23 cellular contexts compared by ENCODE assay signal in genomic region chr10:63516207-63516606, GRCh38. TPM values are rescaled to one million over a fixed set of nuclear protein-coding genes. Genes with fewer than 3 reads are reported as not detected.
A peak's percentile ranks its signal among the peaks of the same experiment; 100 is the strongest.
DNase-seq lines count a peak whose midpoint lies in the region; ATAC-seq, FAIRE-seq and TF ChIP-seq lines count a peak whose summit lies in the region.
"Had no signal": no experiment of that assay in that cellular context is flagged by ENCODE, and none has a peak within 500 bp of the region (broad histone marks: within the 10 kb centered on the region; RNA-seq: fewer than 3 reads in every experiment).

No MANE protein-coding gene starts in this region.

- H2AFZ ChIP-seq in HepG2 (ENCODE audit: low read length) (no peak overlapping the region), astrocyte (ENCODE audit: low read depth, low read length) (no peak overlapping the region), mesenchymal stem cell (ENCODE audit: low read depth, low read length) (no peak overlapping the region)
- H2AFZ ChIP-seq: hepatocyte had no signal

- no peaks in the 10 kb centered on the region for H3K9me3 ChIP-seq in HepG2 (ENCODE audit: low read length)
- no peaks in the 10 kb centered on the region for H3K9me3 ChIP-seq in right lobe of liver
- no peaks in the 10 kb centered on the region for H3K9me3 ChIP-seq in astrocyte (ENCODE audit: insufficient read depth, low read depth, low read length)
- no peaks in the 10 kb centered on the region for H3K9me3 ChIP-seq in mesenchymal stem cell (ENCODE audit: control insufficient read depth, low read length)
- no peaks in the 10 kb centered on the region for H3K9me3 ChIP-seq in SJCRH30 (replicated peaks)

- no peak for TF ChIP-seq CTCF in HepG2 (CRISPR knock-in tag; IDR thresholded peaks at IDR 0.05)
- no peak for TF ChIP-seq CTCF in right lobe of liver (IDR thresholded peaks at IDR 0.05)
- TF ChIP-seq CTCF in astrocyte (IDR thresholded peaks at IDR 0.05; ENCODE audit: insufficient read depth, low read depth, low read length) = no peak
- TF ChIP-seq CTCF in natural killer cell (IDR thresholded peaks at IDR 0.05) = no peak

- H2BK120ac ChIP-seq in mesenchymal stem cell (ENCODE audit: low read depth, low read length) = no peak overlapping the region

- H3K27me3 ChIP-seq in HepG2 (ENCODE audit: control insufficient read depth in 1 of 2, insufficient read depth in 2 of 2, low read length in 2 of 2) (no peaks in the 10 kb centered on the region), right lobe of liver (no peaks in the 10 kb centered on the region), astrocyte (ENCODE audit: insufficient read depth, low read length) (no peaks in the 10 kb centered on the region), mesenchymal stem cell (ENCODE audit: control insufficient read depth in 1 of 2, insufficient read depth in 1 of 2, low read length in 2 of 2) (no peaks in the 10 kb centered on the region), SJCRH30 (no peaks in the 10 kb centered on the region)
- H3K27me3 ChIP-seq: hepatocyte had no signal

- in situ Hi-C loops in HepG2 (cut with HindIII; ENCODE audit: extremely low pct_ligation_motif_present, low pct_unique_long_range_greater_than_20kb) = no loop called here
- in situ Hi-C loops in ACHN (cut with HindIII; ENCODE audit: low pct_ligation_motif_present, low pct_unique_long_range_greater_than_20kb, low sequenced_read_pairs) = no loop called here

- no peaks in the 10 kb centered on the region for H3K27me3 Mint-ChIP-seq in astrocyte (ENCODE audit: low read depth, unreplicated experiment)
- H3K27me3 Mint-ChIP-seq in natural killer cell (ENCODE audit: low read depth in 2 of 2) = no peaks in the 10 kb centered on the region
- H3K27me3 Mint-ChIP-seq: activated CD4-positive, alpha-beta T cell treated with anti-CD3 and anti-CD28 coated beads for 36 hours; activated CD8-positive, alpha-beta memory T cell treated with anti-CD3 and anti-CD28 coated beads, Interleukin-2, amount 10 ng/mL, durations not matched to agents 7 days and 5 days; activated naive CD8-positive, alpha-beta T cell; brain; CD4-positive, alpha-beta memory T cell had no signal

- no peak overlapping the region for H3K18ac ChIP-seq in mesenchymal stem cell (ENCODE audit: low read depth in 1 of 2, low read length in 2 of 2)

- peaks cover 66% of the 10 kb centered on the region for H3K4me1 ChIP-seq in HepG2 (ENCODE audit: insufficient read depth, low read length)
- peaks cover 0 to 8% (median 0%) of the 10 kb centered on the region in 4 donors for H3K4me1 ChIP-seq in right lobe of liver
- H3K4me1 ChIP-seq in astrocyte (ENCODE audit: insufficient read depth, low read length) = peaks cover 18% of the 10 kb centered on the region
- H3K4me1 ChIP-seq in mesenchymal stem cell (ENCODE audit: control insufficient read depth, insufficient read depth, low read depth, low read length) = peaks cover 4% of the 10 kb centered on the region
- peaks cover 9% of the 10 kb centered on the region; the same call in 1 of the 2 replicates for H3K4me1 ChIP-seq in SJCRH30

- TF ChIP-seq EP300 in HepG2 (IDR thresholded peaks at IDR 0.05; ENCODE audit: low read depth in 2 of 2, low read length in 2 of 2) (no peak), HepG2 (CRISPR knock-in tag; IDR thresholded peaks at IDR 0.05; ENCODE audit: borderline replicate concordance) (no peak)

- DNase-seq in HepG2 (ENCODE audit: low spot score) (no peak), right lobe of liver (no peak), astrocyte (ENCODE audit: low read depth) (no peak), mesenchymal stem cell (no peak), SJCRH30 (no peak), ACHN (no peak), NCI-H1048 (lab: John Stamatoyannopoulos, UW) (no peak), natural killer cell (no peak)
- DNase-seq: activated CD4-positive, alpha-beta T cell treated with anti-CD3 and anti-CD28 coated beads for 36 hours; activated CD8-positive, alpha-beta memory T cell treated with anti-CD3 and anti-CD28 coated beads, Interleukin-2, amount 10 ng/mL, durations not matched to agents 7 days and 5 days; DMS53; islet precursor cell; NCI-H1417; nucleus accumbens had no signal

- TF ChIP-seq POLR2A in HepG2 (IDR thresholded peaks at IDR 0.05; ENCODE audit: insufficient read depth in 1 of 2, low read depth in 2 of 2, low read length in 2 of 2) (no peak), right lobe of liver (IDR thresholded peaks at IDR 0.05) (no peak)

- no peak overlapping the region for H4K8ac ChIP-seq in mesenchymal stem cell (ENCODE audit: low read length)

- no peaks in the 10 kb centered on the region for H3K79me1 ChIP-seq in mesenchymal stem cell (replicated peaks; ENCODE audit: low read length, poor library complexity, severe bottlenecking)

- FAIRE-seq in HepG2 (lab: Jason Lieb, UNC) (no peak), astrocyte (lab: Jason Lieb, UNC) (no peak)
- FAIRE-seq: endometrium, GM12878, HTR-8/SVneo had no signal

- no peaks in the 10 kb centered on the region; a peak in 2 of 5 replicates for H3K36me3 ChIP-seq in HepG2 (replicated peaks in 1 of 2; ENCODE audit: control insufficient read depth in 1 of 2, insufficient read depth in 2 of 2, low read length in 2 of 2)
- no peaks in the 10 kb centered on the region for H3K36me3 ChIP-seq in right lobe of liver
- H3K36me3 ChIP-seq in astrocyte (ENCODE audit: insufficient read depth, low read length) = no peaks in the 10 kb centered on the region
- peaks cover 0 to 4% of the 10 kb centered on the region in 2 experiments for H3K36me3 ChIP-seq in mesenchymal stem cell (ENCODE audit: control insufficient read depth in 1 of 2, insufficient read depth in 2 of 2, low read depth in 1 of 2, low read length in 2 of 2)
- no peaks in the 10 kb centered on the region for H3K36me3 ChIP-seq in SJCRH30

- H3K36me3 Mint-ChIP-seq in astrocyte (ENCODE audit: low read depth, unreplicated experiment) (no peaks in the 10 kb centered on the region), natural killer cell (no peaks in the 10 kb centered on the region)

- H3K4me1 Mint-ChIP-seq in astrocyte (ENCODE audit: low read depth, unreplicated experiment) (peaks cover 39% of the 10 kb centered on the region), natural killer cell (peaks cover 27 to 39% of the 10 kb centered on the region in 2 donors)

- H3K14ac ChIP-seq in mesenchymal stem cell (ENCODE audit: low read length in 2 of 2) = no peak overlapping the region

- POLR2A ChIA-PET in HepG2 (lab: Yijun Ruan, JAX) = no interaction called here

- H4K20me1 ChIP-seq in HepG2 (ENCODE audit: insufficient read depth, low read length) = peaks cover 8% of the 10 kb centered on the region; the same call in 1 of the 2 replicates
- H4K20me1 ChIP-seq in astrocyte (ENCODE audit: insufficient read depth, low read length) = peaks cover 57% of the 10 kb centered on the region

- no peak for TF ChIP-seq RAD21 in HepG2 (CRISPR knock-in tag; IDR thresholded peaks at IDR 0.05)

- intact Hi-C loops in HepG2 (cut with micrococcal nuclease; ENCODE audit: unreplicated experiment) = loop anchor here (5.0 kb wide), 1 partner anchor 39 kb away; no protein-coding TSS in a partner anchor
- intact Hi-C loops in right lobe of liver (cut with DNase I) = no loop called here
- intact Hi-C loops in natural killer cell (cut with micrococcal nuclease) = no loop called here

- H3K27ac Mint-ChIP-seq in astrocyte (ENCODE audit: unreplicated experiment) = peak overlapping the region; percentile 99
- no peak overlapping the region for H3K27ac Mint-ChIP-seq in natural killer cell

- H2BK12ac ChIP-seq in mesenchymal stem cell (ENCODE audit: low read length in 2 of 2) = no peak overlapping the region

- H3K27ac ChIP-seq in HepG2 (ENCODE audit: extremely low read length, insufficient read depth, low read length) (no peak overlapping the region), right lobe of liver (no peak overlapping the region), astrocyte (ENCODE audit: low read depth, low read length) (no peak overlapping the region), mesenchymal stem cell (ENCODE audit: low read length, poor library complexity, severe bottlenecking) (peak overlapping the region; percentile 100), SJCRH30 (no peak overlapping the region)

- CTCF ChIA-PET in HepG2 (lab: Yijun Ruan, JAX; ENCODE audit: low intra/inter-chr PET ratio, low total read pairs) = no interaction called here

- H2BK5ac ChIP-seq in mesenchymal stem cell (ENCODE audit: low read depth, low read length, poor library complexity, severe bottlenecking) = no peak overlapping the region

- 97% methylated on average over 1 of the region's 1 CpG for WGBS in HepG2 (ENCODE audit: low lambda C conversion rate)
- 73% methylated on average over 1 of the region's 1 CpG for WGBS in right lobe of liver (ENCODE audit: insufficient coverage, low coverage, low lambda C conversion rate, missing lambda C conversion rate)
- 92% methylated on average over 1 of the region's 1 CpG for WGBS in mesenchymal stem cell

- H2AK5ac ChIP-seq in mesenchymal stem cell (ENCODE audit: low read length, severe bottlenecking) = no peak overlapping the region

- no peak overlapping the region for H4K91ac ChIP-seq in mesenchymal stem cell (ENCODE audit: low read length)

- ATAC-seq in HepG2 (no peak), right lobe of liver (no peak), natural killer cell (no peak)

- H3K9me3 Mint-ChIP-seq in astrocyte (ENCODE audit: unreplicated experiment) = peaks cover 2% of the 10 kb centered on the region
- no peaks in the 10 kb centered on the region for H3K9me3 Mint-ChIP-seq in natural killer cell
- H3K9me3 Mint-ChIP-seq: activated T-helper 1 cell treated with anti-CD3 and anti-CD28 coated beads, Interleukin-12 subunit alpha, Interleukin-12 subunit beta, Interleukin-2, Interleukin-4 antibody, amounts not matched to agents 30 ng/mL and 10 ng/mL and 1 ng/mL, durations not matched to agents 14 hours and 24 hours and 36 hours had no signal

- no peak overlapping the region for H3K4ac ChIP-seq in mesenchymal stem cell (ENCODE audit: low read depth in 1 of 2, low read length in 2 of 2)

- no TSS peak for BruUV-seq in HepG2 (replicated peaks; lab: Mats Ljungman, UMichigan)

- H3K79me2 ChIP-seq in HepG2 (ENCODE audit: insufficient read depth, low read length) = peaks cover 92% of the 10 kb centered on the region
- H3K79me2 ChIP-seq in astrocyte (ENCODE audit: insufficient read depth, low read length) = peaks cover 92% of the 10 kb centered on the region

- H3K4me3 Mint-ChIP-seq in astrocyte (ENCODE audit: unreplicated experiment) = no peak overlapping the region
- no peak overlapping the region for H3K4me3 Mint-ChIP-seq in natural killer cell
- H3K4me3 Mint-ChIP-seq: activated CD8-positive, alpha-beta memory T cell treated with anti-CD3 and anti-CD28 coated beads, Interleukin-2, amount 10 ng/mL, durations not matched to agents 7 days and 5 days had no signal

- H3K9ac ChIP-seq in HepG2 (ENCODE audit: insufficient read depth, low read depth, low read length) (no peak overlapping the region), astrocyte (ENCODE audit: low read length) (no peak overlapping the region), mesenchymal stem cell (ENCODE audit: low read length) (peak overlapping the region; percentile 82)

- H3K4me2 ChIP-seq in HepG2 (ENCODE audit: low read depth, low read length) (no peak overlapping the region), astrocyte (ENCODE audit: low read length) (peak overlapping the region; percentile 81), mesenchymal stem cell (ENCODE audit: low read length, poor library complexity, severe bottlenecking) (no peak overlapping the region)

- H3K4me3 ChIP-seq in HepG2 (replicated peaks in 1 of 3; ENCODE audit: insufficient read depth in 1 of 3, low read depth in 2 of 3, low read length in 3 of 3) (no peak overlapping the region), right lobe of liver (no peak overlapping the region), astrocyte (ENCODE audit: insufficient read depth, low read depth, low read length) (no peak overlapping the region), mesenchymal stem cell (ENCODE audit: insufficient read depth in 1 of 2, low read depth in 1 of 2, low read length in 2 of 2) (no peak overlapping the region), SJCRH30 (no peak overlapping the region)
- H3K4me3 ChIP-seq: GM12878, hepatocyte, lung had no signal

- no peak overlapping the region for H2BK15ac ChIP-seq in mesenchymal stem cell (ENCODE audit: low read depth, poor library complexity, severe bottlenecking)

- no peak overlapping the region for H3K23ac ChIP-seq in mesenchymal stem cell (ENCODE audit: low read length in 2 of 2)

RNA-seq across cellular contexts. Expression of gene REEP3, which starts 5.0 kb away (rescaled TPM):
- total RNA-seq in HepG2 (2016; rRNA removed; fragmentation: Illumina TruSeq; extraction: Trizol) = 29.1 and 31.4 TPM in 2 replicates
- 23.6 and 27.7 TPM in 2 replicates for total RNA-seq in HepG2 (2016; cell fraction: cytosol; rRNA removed; fragmentation: Illumina TruSeq; extraction: Trizol; ENCODE audit: low read depth)
- total RNA-seq in HepG2 (2016; cell fraction: insoluble cytoplasmic fraction; rRNA removed; fragmentation: Illumina TruSeq; extraction: Trizol) = 27.1 and 27.9 TPM in 2 replicates
- total RNA-seq in HepG2 (2016; cell fraction: membrane; rRNA removed; fragmentation: Illumina TruSeq; extraction: Trizol) = 34.9 and 39.7 TPM in 2 replicates
- 13.9 and 19.8 TPM in 2 replicates for total RNA-seq in HepG2 (2016; cell fraction: nucleus; rRNA removed; fragmentation: Illumina TruSeq; extraction: Trizol)
- polyA plus RNA-seq in HepG2 (2011; rRNA removed) = 5.3 and 7.1 TPM in 2 replicates
- 5.4 and 8.4 TPM in 2 replicates for polyA plus RNA-seq in HepG2 (2011; cell fraction: cytosol; rRNA removed)
- polyA plus RNA-seq in HepG2 (2011; cell fraction: nucleus; rRNA removed) = 2.7 and 4.4 TPM in 2 replicates
- polyA plus RNA-seq in HepG2 (2012) = 8.7 and 10.0 TPM in 2 replicates
- 45.4 and 52.0 TPM in 2 replicates for polyA plus RNA-seq in HepG2 (2016; cell fraction: cytosol; fragmentation: Illumina TruSeq; extraction: Trizol; ENCODE audit: low read depth)
- polyA plus RNA-seq in HepG2 (2016; cell fraction: insoluble cytoplasmic fraction; fragmentation: Illumina TruSeq; extraction: Trizol; ENCODE audit: low read depth) = 20.1 and 20.9 TPM in 2 replicates
- 31.9 and 38.5 TPM in 2 replicates for polyA plus RNA-seq in HepG2 (2016; cell fraction: membrane; fragmentation: Illumina TruSeq; extraction: Trizol; ENCODE audit: low read depth)
- 25.8 and 29.3 TPM in 2 replicates for polyA plus RNA-seq in HepG2 (2016; cell fraction: nucleus; fragmentation: Illumina TruSeq; extraction: Trizol; ENCODE audit: insufficient read depth, low read depth)
- polyA minus RNA-seq in HepG2 (2011; rRNA and poly(A)+ RNA removed; ENCODE audit: low replicate concordance) = 2.4 and 4.6 TPM in 2 replicates
- 9.3 and 9.6 TPM in 2 replicates for polyA minus RNA-seq in HepG2 (2011; cell fraction: cytosol; rRNA and poly(A)+ RNA removed)
- 6.3 and 7.8 TPM in 2 replicates for polyA minus RNA-seq in HepG2 (2011; cell fraction: nucleus; rRNA and poly(A)+ RNA removed)
- total RNA-seq in right lobe of liver = 10 to 100 TPM; 21.1 to 38.8 (median 28.0) TPM
- 44.6 and 52.0 TPM in 2 replicates for total RNA-seq in astrocyte
- polyA plus RNA-seq in mesenchymal stem cell (2013, experiment 1 of 2) = 38.5 TPM
- 42.0 TPM for polyA plus RNA-seq in mesenchymal stem cell (2013, experiment 2 of 2)
- 14.7 and 16.4 TPM in 2 replicates for total RNA-seq in SJCRH30 (2014; rRNA removed; shearing (Covaris generic))
- 10 to 100 TPM in 1 of 3 donors, 1 to 10 TPM in 2; 4.6 to 10.2 (median 8.3) TPM for total RNA-seq in natural killer cell

RNA-seq across cellular contexts. Expression of gene JMJD1C, which starts 50.4 kb away (rescaled TPM):
- total RNA-seq in HepG2 (2016; rRNA removed; fragmentation: Illumina TruSeq; extraction: Trizol) (42.7 and 51.4 TPM in 2 replicates), right lobe of liver (10 to 100 TPM; 29.6 to 53.3 (median 38.2) TPM), astrocyte (55.4 and 61.0 TPM in 2 replicates), natural killer cell (100 to 1,000 TPM; 125 to 208 (median 156) TPM)
- 10.6 and 12.0 TPM in 2 replicates for total RNA-seq in HepG2 (2016; cell fraction: cytosol; rRNA removed; fragmentation: Illumina TruSeq; extraction: Trizol; ENCODE audit: low read depth)
- total RNA-seq in HepG2 (2016; cell fraction: insoluble cytoplasmic fraction; rRNA removed; fragmentation: Illumina TruSeq; extraction: Trizol) = 38.0 and 48.1 TPM in 2 replicates
- total RNA-seq in HepG2 (2016; cell fraction: membrane; rRNA removed; fragmentation: Illumina TruSeq; extraction: Trizol) = 16.5 and 17.1 TPM in 2 replicates
- total RNA-seq in HepG2 (2016; cell fraction: nucleus; rRNA removed; fragmentation: Illumina TruSeq; extraction: Trizol) = 121 and 123 TPM in 2 replicates
- polyA plus RNA-seq in HepG2 (2011; rRNA removed) = 34.9 and 42.3 TPM in 2 replicates
- 15.7 and 25.3 TPM in 2 replicates for polyA plus RNA-seq in HepG2 (2011; cell fraction: cytosol; rRNA removed)
- 46.2 and 51.3 TPM in 2 replicates for polyA plus RNA-seq in HepG2 (2011; cell fraction: nucleus; rRNA removed)
- 44.1 and 47.8 TPM in 2 replicates for polyA plus RNA-seq in HepG2 (2012)
- polyA plus RNA-seq in HepG2 (2016; cell fraction: cytosol; fragmentation: Illumina TruSeq; extraction: Trizol; ENCODE audit: low read depth) = 0.93 and 1.1 TPM in 2 replicates
- 22.2 and 27.2 TPM in 2 replicates for polyA plus RNA-seq in HepG2 (2016; cell fraction: insoluble cytoplasmic fraction; fragmentation: Illumina TruSeq; extraction: Trizol; ENCODE audit: low read depth)
- 2.7 and 3.3 TPM in 2 replicates for polyA plus RNA-seq in HepG2 (2016; cell fraction: membrane; fragmentation: Illumina TruSeq; extraction: Trizol; ENCODE audit: low read depth)
- 68.6 and 81.1 TPM in 2 replicates for polyA plus RNA-seq in HepG2 (2016; cell fraction: nucleus; fragmentation: Illumina TruSeq; extraction: Trizol; ENCODE audit: insufficient read depth, low read depth)
- polyA minus RNA-seq in HepG2 (2011; rRNA and poly(A)+ RNA removed; ENCODE audit: low replicate concordance) = 45.1 and 116 TPM in 2 replicates
- polyA minus RNA-seq in HepG2 (2011; cell fraction: cytosol; rRNA and poly(A)+ RNA removed) = 51.2 and 58.4 TPM in 2 replicates
- 378 and 386 TPM in 2 replicates for polyA minus RNA-seq in HepG2 (2011; cell fraction: nucleus; rRNA and poly(A)+ RNA removed)
- 23.7 TPM for polyA plus RNA-seq in mesenchymal stem cell (2013, experiment 1 of 2)
- 25.8 TPM for polyA plus RNA-seq in mesenchymal stem cell (2013, experiment 2 of 2)
- total RNA-seq in SJCRH30 (2014; rRNA removed; shearing (Covaris generic)) = 93.6 and 112 TPM in 2 replicates
